In genomic region chr6:89313006-89313405, GRCh38 we compare ENCODE assay signal across 10 cellular contexts. TPM values are rescaled to one million over a fixed set of nuclear protein-coding genes. Genes with fewer than 3 reads are reported as not detected.
DNase-seq lines count a peak whose midpoint lies in the region; ATAC-seq and TF ChIP-seq lines count a peak whose summit lies in the region.
"Had no signal": no experiment of that assay in that cellular context is flagged by ENCODE, and none has a peak within 500 bp of the region (broad histone marks: within the 10 kb centered on the region; RNA-seq: fewer than 3 reads in every experiment).

No MANE protein-coding gene starts in this region.

- no peaks in the 10 kb centered on the region for H3K9me3 Mint-ChIP-seq in effector memory CD8-positive, alpha-beta T cell

- H3K27ac Mint-ChIP-seq in effector memory CD8-positive, alpha-beta T cell: no peak overlapping the region

- H3K4me1 Mint-ChIP-seq in effector memory CD8-positive, alpha-beta T cell (ENCODE audit: low read depth in 2 of 2): peaks cover 5 to 8% of the 10 kb centered on the region in 2 donors

- peak; percentile 89 for DNase-seq in DMS 273 (lab: John Stamatoyannopoulos, UW; ENCODE audit: unreplicated experiment)
- peak; percentile 56 for DNase-seq in RKO (ENCODE audit: low spot score)
- peak; percentile 80 for DNase-seq in fibroblast of pulmonary artery (ENCODE audit: low read depth)
- DNase-seq in psoas muscle: no peak
- no peak for DNase-seq in effector memory CD8-positive, alpha-beta T cell
- DNase-seq in UCSD-AML1 (lab: John Stamatoyannopoulos, UW; ENCODE audit: unreplicated experiment): no peak
- DNase-seq in NCI-H1436 treated with DMSO at 0.1 percent for 48 hours (lab: John Stamatoyannopoulos, UW): no peak
- DNase-seq: activated CD8-positive, alpha-beta memory T cell treated with anti-CD3 and anti-CD28 coated beads, Interleukin-2, amount 50 U/mL, for 48 hours; DMS53 had no signal

- H3K9me3 ChIP-seq in psoas muscle: no peaks in the 10 kb centered on the region

- peak overlapping the region; percentile 62 for H3K27ac ChIP-seq in psoas muscle

- ATAC-seq in psoas muscle (peak; percentile 67 to 80 (median 76)), GM19023 (IDR thresholded peaks at IDR 0.05; ENCODE audit: unreplicated experiment) (no peak)
- ATAC-seq in effector memory CD8-positive, alpha-beta T cell (replicated peaks): no peak

- peaks cover 0 to 12% of the 10 kb centered on the region in 2 donors for H3K27me3 Mint-ChIP-seq in effector memory CD8-positive, alpha-beta T cell

- H3K36me3 Mint-ChIP-seq in effector memory CD8-positive, alpha-beta T cell (ENCODE audit: insufficient read depth): peaks cover 8% of the 10 kb centered on the region

- H3K4me3 ChIP-seq in fibroblast of pulmonary artery (replicated peaks; ENCODE audit: low read depth, low read length): no peak overlapping the region
- H3K4me3 ChIP-seq in psoas muscle: no peak overlapping the region

- peaks cover 26% of the 10 kb centered on the region for H3K4me1 ChIP-seq in psoas muscle

- intact Hi-C loops in psoas muscle (cut with DNase I): loop anchor here in 1 of 2 donors (5.0 kb wide), 2 partner anchors 34 to 54 kb away; no protein-coding TSS in a partner anchor

- H3K27me3 ChIP-seq in psoas muscle (ENCODE audit: insufficient read depth in 3 of 3, low read length in 2 of 3): no peaks in the 10 kb centered on the region

- H3K36me3 ChIP-seq in psoas muscle (ENCODE audit: insufficient read depth in 1 of 2, low read depth in 1 of 2): no peaks in the 10 kb centered on the region

- 8 to 31% (median 18%) methylated on average over 1 of the region's 1 CpG for WGBS in psoas muscle, 3 donors

- TF ChIP-seq CTCF in fibroblast of pulmonary artery (IDR thresholded peaks at IDR 0.05; ENCODE audit: low read length, missing control alignments): no peak
- TF ChIP-seq CTCF in psoas muscle (IDR thresholded peaks at IDR 0.05): no peak

- H3K4me3 Mint-ChIP-seq in effector memory CD8-positive, alpha-beta T cell: no peak overlapping the region

RNA-seq across cellular contexts. Expression of gene GABRR2, which starts 2.1 kb away (rescaled TPM):
- under 1 TPM; 0.34 to 0.71 (median 0.53) TPM for total RNA-seq in psoas muscle
- 1 to 10 TPM in 1 of 3 donors, under 1 TPM in 2; 0.79 to 4.3 (median 0.87) TPM for polyA plus RNA-seq in psoas muscle

RNA-seq across cellular contexts. Expression of gene UBE2J1, which starts 39.5 kb away (rescaled TPM):
- 10 to 100 TPM; 11.5 to 21.6 (median 17.4) TPM for total RNA-seq in psoas muscle
- polyA plus RNA-seq in psoas muscle: 10 to 100 TPM; 10.0 to 20.7 (median 12.9) TPM

Comparison
In these comparisons a context has a peak if more than half of its experiments do, and no peak if none do; other contexts are left out.
1. DNase-seq: peak in DMS 273 (single experiment), RKO (single experiment) and fibroblast of pulmonary artery (single experiment); none in psoas muscle (0 of 2), effector memory CD8-positive, alpha-beta T cell (0 of 3), UCSD-AML1 (single experiment) and NCI-H1436 treated with DMSO at 0.1 percent for 48 hours (single experiment).
2. ATAC-seq: peak in psoas muscle (4 of 4); none in effector memory CD8-positive, alpha-beta T cell (single experiment) and GM19023 (single experiment).